8 cellular contexts compared by ENCODE assay signal in genomic region chr5:76404694-76405306, GRCh38. TPM values are rescaled to one million over a fixed set of nuclear protein-coding genes. Genes with fewer than 3 reads are reported as not detected.
DNase-seq lines count a peak whose midpoint lies in the region; ATAC-seq and TF ChIP-seq lines count a peak whose summit lies in the region.

No MANE protein-coding gene starts in this region.

- POLR2A ChIA-PET in Caco-2 (lab: Charles Lee), result interaction anchor here (0.7 to 0.8 kb wide), 2 partner anchors 122 to 124 kb away, joined by 3 read pairs; no protein-coding TSS in a partner anchor

- H3K9me3 ChIP-seq in Caco-2 (no peaks in the 10 kb centered on the region), T-helper 17 cell (ENCODE audit: control insufficient read depth, low read length, poor library complexity, severe bottlenecking) (no peaks in the 10 kb centered on the region), mucosa of rectum (ENCODE audit: control insufficient read depth in 2 of 2, low read length in 2 of 2) (no peaks in the 10 kb centered on the region), SJCRH30 (replicated peaks) (no peaks in the 10 kb centered on the region)

- H3K36me3 ChIP-seq in Caco-2 (ENCODE audit: control insufficient read depth, insufficient read depth, low read length) (no peaks in the 10 kb centered on the region), mucosa of rectum (ENCODE audit: control insufficient read depth in 2 of 2, insufficient read depth in 2 of 2, low read length in 2 of 2) (no peaks in the 10 kb centered on the region), SJCRH30 (no peaks in the 10 kb centered on the region)

- H3K4me1 ChIP-seq in Caco-2, result peaks cover 43% of the 10 kb centered on the region
- peaks cover 15% of the 10 kb centered on the region in 2 donors for H3K4me1 ChIP-seq in mucosa of rectum (ENCODE audit: control insufficient read depth in 2 of 2, insufficient read depth in 2 of 2, low read length in 2 of 2)
- H3K4me1 ChIP-seq in SJCRH30, result no peaks in the 10 kb centered on the region

- DNase-seq in Caco-2 (no peak), T-helper 17 cell (no peak), NCI-H1417 (lab: John Stamatoyannopoulos, UW) (no peak), SJCRH30 (no peak), NCI-H1417 treated with DMSO at 0.1 percent for 48 hours (lab: John Stamatoyannopoulos, UW) (no peak), midbrain (lab: John Stamatoyannopoulos, UW) (no peak)

- H3K4me3 Mint-ChIP-seq in Caco-2 (ENCODE audit: unreplicated experiment) (peak overlapping the region; percentile 79), T-helper 17 cell (peak overlapping the region; percentile 98)

- H3K27ac Mint-ChIP-seq in Caco-2 (ENCODE audit: unreplicated experiment) (peak overlapping the region; percentile 98), T-helper 17 cell (peak overlapping the region; percentile 99)

- H3K4me1 Mint-ChIP-seq in Caco-2 (ENCODE audit: low read depth, unreplicated experiment) (peaks cover 21% of the 10 kb centered on the region), T-helper 17 cell (peaks cover 62% of the 10 kb centered on the region)

- H3K27me3 ChIP-seq in Caco-2 (replicated peaks; ENCODE audit: control insufficient read depth, insufficient read depth, low read length) (no peaks in the 10 kb centered on the region), mucosa of rectum (ENCODE audit: control insufficient read depth in 2 of 2, insufficient read depth in 2 of 2, low read length in 2 of 2) (no peaks in the 10 kb centered on the region), SJCRH30 (no peaks in the 10 kb centered on the region)

- peak overlapping the region; percentile 86 for H3K4me3 ChIP-seq in Caco-2 (ENCODE audit: low read depth, low read length)
- H3K4me3 ChIP-seq in mucosa of rectum (ENCODE audit: low read length in 2 of 2), result peak overlapping the region; percentile 81 to 82
- no peak overlapping the region for H3K4me3 ChIP-seq in SJCRH30

- intact Hi-C loops in Caco-2 (cut with micrococcal nuclease; ENCODE audit: unreplicated experiment), result loop anchor here (1.0 to 10.0 kb wide), 4 partner anchors 78 to 240 kb away; no protein-coding TSS in a partner anchor

- BruUV-seq in Caco-2 (replicated peaks; lab: Mats Ljungman, UMichigan), result no TSS peak

- H3K36me3 Mint-ChIP-seq in Caco-2 (ENCODE audit: insufficient read depth, unreplicated experiment) (peaks cover 13% of the 10 kb centered on the region), T-helper 17 cell (ENCODE audit: low read depth) (peaks cover 4% of the 10 kb centered on the region)

- peak overlapping the region; percentile 5 to 9 for H3K9ac ChIP-seq in mucosa of rectum (ENCODE audit: low read depth in 1 of 2, low read length in 2 of 2)

- H3K27me3 Mint-ChIP-seq in Caco-2 (ENCODE audit: insufficient read depth, unreplicated experiment) (no peaks in the 10 kb centered on the region), T-helper 17 cell (no peaks in the 10 kb centered on the region)

- H3K27ac ChIP-seq in mucosa of rectum (ENCODE audit: low read depth in 2 of 2, low read length in 2 of 2) (peak overlapping the region; percentile 86 to 89), SJCRH30 (no peak overlapping the region)

- ATAC-seq in GM21825 (IDR thresholded peaks at IDR 0.05; ENCODE audit: unreplicated experiment), result peak; percentile 19
- no peak for ATAC-seq in T-helper 17 cell

- H3K9me3 Mint-ChIP-seq in Caco-2 (ENCODE audit: unreplicated experiment), result no peaks in the 10 kb centered on the region

- CTCF ChIA-PET in Caco-2 (lab: Charles Lee), result no interaction called here

- no peak for TF ChIP-seq CTCF in Caco-2 (IDR thresholded peaks at IDR 0.05; ENCODE audit: insufficient read depth in 1 of 2, low read depth in 1 of 2, low read length in 1 of 2, severe bottlenecking in 1 of 2, unreplicated experiment in 1 of 2)

RNA-seq across cellular contexts. Expression of gene IQGAP2, which starts 1.7 kb away (rescaled TPM):
- total RNA-seq in Caco-2 (2022) (85.6 and 89.4 TPM in 2 replicates), T-helper 17 cell (100 to 1,000 TPM; 117 to 134 TPM)
- 8.5 and 11.4 TPM in 2 replicates for total RNA-seq in SJCRH30 (2014; rRNA removed; shearing (Covaris generic))
